Comparison of ENCODE assay signal across 15 cellular contexts in genomic region chr11:94895971-94896370, GRCh38.
A peak's percentile ranks its signal among the peaks of the same experiment; 100 is the strongest.
DNase-seq lines count a peak whose midpoint lies in the region; ATAC-seq, FAIRE-seq and TF ChIP-seq lines count a peak whose summit lies in the region.
"Had no signal": no experiment of that assay in that cellular context is flagged by ENCODE, and none has a peak within 500 bp of the region (broad histone marks: within the 10 kb centered on the region; RNA-seq: fewer than 3 reads in every experiment).

No MANE protein-coding gene starts in this region.

- POLR2A ChIA-PET in K562 (lab: Yijun Ruan, JAX), result no interaction called here

- no peaks in the 10 kb centered on the region for H4K20me1 ChIP-seq in K562 (replicated peaks; ENCODE audit: control insufficient read depth, insufficient read depth, low read length)

- no peaks in the 10 kb centered on the region for H3K9me1 ChIP-seq in K562 (ENCODE audit: control insufficient read depth, insufficient read depth, low read length)

- CTCF ChIA-PET in K562 (lab: Yijun Ruan, JAX; ENCODE audit: low intra/inter-chr PET ratio), result interaction anchor here (2.1 kb wide), 1 partner anchor 273 kb away, joined by 18 read pairs; no protein-coding TSS in a partner anchor

- H3K27me3 ChIP-seq in K562 (ENCODE audit: control insufficient read depth in 2 of 2, insufficient read depth in 2 of 2, low read length in 2 of 2), result no peaks in the 10 kb centered on the region
- H3K27me3 ChIP-seq in WERI-Rb-1 (ENCODE audit: insufficient read depth, low read depth, severe bottlenecking), result no peaks in the 10 kb centered on the region
- H3K27me3 ChIP-seq: uterus had no signal

- intact Hi-C loops in left ventricle myocardium superior (cut with micrococcal nuclease) (loop anchor here (5.0 kb wide), 1 partner anchor 274 kb away; no protein-coding TSS in a partner anchor), Right ventricle myocardium superior (cut with DNase I) (loop anchor here (5.0 to 10.0 kb wide), 2 partner anchors 131 to 274 kb away; partner anchors contain the start of gene AMOTL1), K562 (cut with micrococcal nuclease) (loop anchor here (5.0 to 10.0 kb wide), 3 partner anchors 109 to 1001 kb away; no protein-coding TSS in a partner anchor)

- TF ChIP-seq RAD21 in K562 (CRISPR knock-in tag; conservative IDR thresholded peaks at IDR 0.05 in 1 of 2, IDR thresholded peaks at IDR 0.05 in 1 of 2), result no peak

- no peak for DNase-seq in left ventricle myocardium superior
- no peak for DNase-seq in Right ventricle myocardium superior
- DNase-seq in K562 (ENCODE audit: extremely low read depth in 1 of 4, low spot score in 3 of 4), result no peak
- peak; percentile 73 for DNase-seq in glomerular visceral epithelial cell (ENCODE audit: extremely low spot score)
- DNase-seq in WERI-Rb-1, result no peak
- no peak for DNase-seq in iPS-NIHi11 (ENCODE audit: low spot score)
- DNase-seq in NCI-H2081 (lab: John Stamatoyannopoulos, UW), result no peak
- DNase-seq: NCI-H2227 treated with DMSO at 0.1 percent for 48 hours; stimulated activated CD4-positive, alpha-beta T cell treated with anti-CD3 and anti-CD28 coated beads, Interleukin-1b, Interleukin-23, amount 100 ng/mL, for 48 hours; uterus had no signal

- in situ Hi-C loops in K562 (cut with MboI), result loop anchor here (10.0 kb wide), 1 partner anchor 271 kb away; no protein-coding TSS in a partner anchor

- no TSS peak for BruUV-seq in K562 (replicated peaks; lab: Mats Ljungman, UMichigan)

- no peak overlapping the region for H3K9ac ChIP-seq in K562 (ENCODE audit: insufficient read depth in 1 of 2, low read depth in 2 of 2, low read length in 2 of 2)

- TF ChIP-seq CTCF in K562 (IDR thresholded peaks at IDR 0.05 in 2 of 3, conservative IDR thresholded peaks at IDR 0.05 in 1 of 3; ENCODE audit: insufficient read depth in 2 of 3, low read depth in 1 of 3, low read length in 3 of 3) (no peak), WERI-Rb-1 (IDR thresholded peaks at IDR 0.05; ENCODE audit: low read depth, low read length) (no peak)

- H3K79me2 ChIP-seq in K562 (ENCODE audit: control insufficient read depth, insufficient read depth, low read length), result no peaks in the 10 kb centered on the region

- H3K9me3 ChIP-seq in K562 (replicated peaks; ENCODE audit: control insufficient read depth, insufficient read depth, low read depth, low read length) (no peaks in the 10 kb centered on the region; the same call in none of the 2 replicates), WERI-Rb-1 (ENCODE audit: severe bottlenecking) (no peaks in the 10 kb centered on the region)

- TF ChIP-seq EP300 in K562 (IDR thresholded peaks at IDR 0.05; ENCODE audit: low read length), result no peak

- no peaks in the 10 kb centered on the region for H3K36me3 ChIP-seq in K562 (ENCODE audit: control insufficient read depth, insufficient read depth, low read length)
- no peaks in the 10 kb centered on the region for H3K36me3 ChIP-seq in WERI-Rb-1
- H3K36me3 ChIP-seq: uterus had no signal

- H2AFZ ChIP-seq in K562 (ENCODE audit: low read depth, low read length), result no peak overlapping the region

- WGBS in K562 (ENCODE audit: insufficient coverage, low coverage, missing lambda C conversion rate), result 36% methylated on average over 2 of the region's 2 CpGs

- H3K27ac ChIP-seq in K562 (ENCODE audit: extremely low read depth, low read depth, low read length) (no peak overlapping the region), WERI-Rb-1 (no peak overlapping the region)
- H3K27ac ChIP-seq: uterus had no signal

- no peak overlapping the region for H3K4me2 ChIP-seq in K562 (ENCODE audit: insufficient read depth, low read length)

- no peaks in the 10 kb centered on the region for H3K4me1 ChIP-seq in K562 (replicated peaks in 1 of 2; ENCODE audit: control insufficient read depth in 2 of 2, insufficient read depth in 2 of 2, low read length in 2 of 2)
- H3K4me1 ChIP-seq: uterus had no signal

- ATAC-seq in left ventricle myocardium superior, result peak; percentile 17
- no peak for ATAC-seq in Right ventricle myocardium superior (ENCODE audit: poor library complexity)
- no peak for ATAC-seq in K562
- no peak for ATAC-seq in GM18517 (IDR thresholded peaks at IDR 0.05; ENCODE audit: unreplicated experiment)
- ATAC-seq: activated naive CD4-positive, alpha-beta T cell treated with anti-CD3 and anti-CD28 coated beads, Interleukin-2, amount 50 U/mL, for 72 hours; Panc1; stimulated activated effector memory CD8-positive, alpha-beta T cell treated with anti-CD3 and anti-CD28 coated beads, Interleukin-12 subunit alpha, Interleukin-12 subunit beta, amount 100 ng/mL, for 72 hours had no signal

- no peak for TF ChIP-seq POLR2A in K562 (conservative IDR thresholded peaks at IDR 0.05)

- FAIRE-seq in K562 (lab: Jason Lieb, UNC), result peak; percentile 11
- FAIRE-seq: GM12891 had no signal

- no peak overlapping the region for H3K4me3 ChIP-seq in K562
- no peak overlapping the region for H3K4me3 ChIP-seq in WERI-Rb-1 (ENCODE audit: low read depth, low read length)
- H3K4me3 ChIP-seq: uterus had no signal

TF ChIP-seq in K562, 482 proteins besides CTCF, POLR2A, EP300 and RAD21:
- TF ChIP-seq CAMTA2 (CRISPR knock-in tag; conservative IDR thresholded peaks at IDR 0.05), result no peak
- TF ChIP-seq PKNOX1 (IDR thresholded peaks at IDR 0.05), result no peak
- no peak for TF ChIP-seq KAT8 (IDR thresholded peaks at IDR 0.05; ENCODE audit: low read depth)
- TF ChIP-seq HOXB6 (CRISPR knock-in tag; IDR thresholded peaks at IDR 0.05; ENCODE audit: borderline replicate concordance), result no peak
- TF ChIP-seq PRPF4 (IDR thresholded peaks at IDR 0.05; ENCODE audit: insufficient read depth, low read depth, low read length, poor library complexity, severe bottlenecking), result no peak
- no peak for TF ChIP-seq ZBTB12 (CRISPR knock-in tag; IDR thresholded peaks at IDR 0.05)
- no peak for TF ChIP-seq HNRNPUL1 (IDR thresholded peaks at IDR 0.05; ENCODE audit: low read length)
- no peak for TF ChIP-seq BRD9 (IDR thresholded peaks at IDR 0.05; ENCODE audit: low read depth, partially characterized antibody)
